In genomic region chr11:126619516-126619915, GRCh38 we compare ENCODE assay signal across 32 cellular contexts.
"Had no signal": no experiment of that assay in that cellular context is flagged by ENCODE, and none has a peak within 500 bp of the region (broad histone marks: within the 10 kb centered on the region; RNA-seq: fewer than 3 reads in every experiment).

No MANE protein-coding gene starts in this region.

- H3K36me3 ChIP-seq: ascending aorta, breast epithelium, esophagus muscularis mucosa, gastrocnemius medialis, heart left ventricle, WERI-Rb-1 had no signal

- H3K27ac ChIP-seq: ascending aorta, breast epithelium, coronary artery, dorsolateral prefrontal cortex, esophagus muscularis mucosa, foreskin keratinocyte, gastrocnemius medialis, heart left ventricle, WERI-Rb-1 had no signal

- H3K27me3 Mint-ChIP-seq: dendritic cell treated with granulocyte-macrophage colony-stimulating factor and Interleukin-4, amounts not matched to agents 40 ng/mL and 50 ng/mL, for 4 days had no signal

- H3K4me1 ChIP-seq: ascending aorta, breast epithelium, esophagus muscularis mucosa, foreskin keratinocyte, gastrocnemius medialis, heart left ventricle had no signal

- H3K4me1 Mint-ChIP-seq: activated B cell treated with CpG ODN at 0.5 μM for 24 hours; activated CD4-positive, alpha-beta memory T cell treated with anti-CD3 and anti-CD28 coated beads, Interleukin-2, amount 10 ng/mL, durations not matched to agents 7 days and 5 days; activated CD4-positive, alpha-beta T cell treated with anti-CD3 and anti-CD28 coated beads, Interleukin-2, amount 10 ng/mL, durations not matched to agents 24 days and 14 days; activated naive CD4-positive, alpha-beta T cell treated with anti-CD3 and anti-CD28 coated beads, Interleukin-2, amount 10 ng/mL, durations not matched to agents 7 days and 5 days; activated naive CD8-positive, alpha-beta T cell treated with anti-CD3 and anti-CD28 coated beads, Interleukin-2, amount 10 ng/mL, durations not matched to agents 7 days and 5 days; central memory CD8-positive, alpha-beta T cell; T-cell had no signal

- H3K4me3 Mint-ChIP-seq: activated B cell treated with CpG ODN at 0.5 μM for 24 hours; activated CD4-positive, alpha-beta memory T cell treated with anti-CD3 and anti-CD28 coated beads, Interleukin-2, amount 10 ng/mL, durations not matched to agents 7 days and 5 days; activated CD4-positive, alpha-beta T cell treated with anti-CD3 and anti-CD28 coated beads, Interleukin-2, amount 10 ng/mL, durations not matched to agents 24 days and 14 days; activated naive CD4-positive, alpha-beta T cell treated with anti-CD3 and anti-CD28 coated beads, Interleukin-2, amount 10 ng/mL, durations not matched to agents 7 days and 5 days; activated naive CD8-positive, alpha-beta T cell treated with anti-CD3 and anti-CD28 coated beads, Interleukin-2, amount 10 ng/mL, durations not matched to agents 7 days and 5 days; activated T-cell treated with anti-CD3 and anti-CD28 coated beads, Interleukin-2, amount 50 U/mL, for 24 hours; activated T-cell treated with anti-CD3 and anti-CD28 coated beads, Interleukin-2, amount 50 U/mL, for 72 hours; brain; central memory CD8-positive, alpha-beta T cell; dendritic cell treated with granulocyte-macrophage colony-stimulating factor and Interleukin-4, amounts not matched to agents 40 ng/mL and 50 ng/mL, for 4 days; effector memory CD8-positive, alpha-beta T cell; T-cell; T-helper 1 cell treated with Interleukin-12 subunit alpha and Interleukin-12 subunit beta and Interleukin-4 antibody, amounts not matched to agents 30 μg/mL and 1 μg/mL, for 36 hours had no signal

- H3K27ac Mint-ChIP-seq: activated B cell treated with CpG ODN at 0.5 μM for 24 hours; activated CD4-positive, alpha-beta memory T cell treated with anti-CD3 and anti-CD28 coated beads, Interleukin-2, amount 10 ng/mL, durations not matched to agents 7 days and 5 days; activated CD4-positive, alpha-beta T cell treated with anti-CD3 and anti-CD28 coated beads, Interleukin-2, amount 10 ng/mL, durations not matched to agents 24 days and 14 days; activated naive CD4-positive, alpha-beta T cell treated with anti-CD3 and anti-CD28 coated beads, Interleukin-2, amount 10 ng/mL, durations not matched to agents 7 days and 5 days; activated naive CD8-positive, alpha-beta T cell treated with anti-CD3 and anti-CD28 coated beads, Interleukin-2, amount 10 ng/mL, durations not matched to agents 7 days and 5 days; activated T-cell treated with anti-CD3 and anti-CD28 coated beads, Interleukin-2, amount 50 U/mL, for 24 hours; activated T-cell treated with anti-CD3 and anti-CD28 coated beads, Interleukin-2, amount 50 U/mL, for 72 hours; brain; dendritic cell treated with granulocyte-macrophage colony-stimulating factor and Interleukin-4, amounts not matched to agents 40 ng/mL and 50 ng/mL, for 4 days; effector memory CD8-positive, alpha-beta T cell; T-cell; T-helper 1 cell treated with Interleukin-12 subunit alpha and Interleukin-12 subunit beta and Interleukin-4 antibody, amounts not matched to agents 30 μg/mL and 1 μg/mL, for 36 hours had no signal

- H3K9me3 ChIP-seq: ascending aorta, breast epithelium, esophagus muscularis mucosa, gastrocnemius medialis, heart left ventricle had no signal

- H3K27me3 ChIP-seq: ascending aorta, breast epithelium, dorsolateral prefrontal cortex, foreskin keratinocyte, gastrocnemius medialis had no signal

- H3K4me3 ChIP-seq: ascending aorta, breast epithelium, coronary artery, dorsolateral prefrontal cortex, esophagus muscularis mucosa, gastrocnemius medialis, heart left ventricle had no signal

- H3K36me3 Mint-ChIP-seq: activated naive CD4-positive, alpha-beta T cell treated with anti-CD3 and anti-CD28 coated beads, Interleukin-2, amount 10 ng/mL, durations not matched to agents 7 days and 5 days; activated naive CD4-positive, alpha-beta T cell treated with anti-CD3 and anti-CD28 coated beads, Interleukin-2, amount 50 U/mL, for 72 hours; activated naive CD8-positive, alpha-beta T cell treated with anti-CD3 and anti-CD28 coated beads, Interleukin-2, amount 10 ng/mL, durations not matched to agents 7 days and 5 days; brain; T-cell had no signal

- H3K9me3 Mint-ChIP-seq: activated CD4-positive, alpha-beta memory T cell treated with anti-CD3 and anti-CD28 coated beads, Interleukin-2, amount 10 ng/mL, durations not matched to agents 7 days and 5 days; activated CD4-positive, alpha-beta T cell treated with anti-CD3 and anti-CD28 coated beads, Interleukin-2, amount 10 ng/mL, durations not matched to agents 24 days and 14 days; activated naive CD4-positive, alpha-beta T cell treated with anti-CD3 and anti-CD28 coated beads, Interleukin-2, amount 10 ng/mL, durations not matched to agents 7 days and 5 days; activated naive CD4-positive, alpha-beta T cell treated with anti-CD3 and anti-CD28 coated beads, Interleukin-2, amount 50 U/mL, for 72 hours; activated naive CD8-positive, alpha-beta T cell treated with anti-CD3 and anti-CD28 coated beads, Interleukin-2, amount 10 ng/mL, durations not matched to agents 7 days and 5 days; activated T-cell treated with anti-CD3 and anti-CD28 coated beads, Interleukin-2, amount 50 U/mL, for 24 hours; activated T-cell treated with anti-CD3 and anti-CD28 coated beads, Interleukin-2, amount 50 U/mL, for 72 hours; central memory CD8-positive, alpha-beta T cell; dendritic cell treated with granulocyte-macrophage colony-stimulating factor and Interleukin-4, amounts not matched to agents 40 ng/mL and 50 ng/mL, for 4 days; T-cell; T-helper 1 cell treated with Interleukin-12 subunit alpha and Interleukin-12 subunit beta and Interleukin-4 antibody, amounts not matched to agents 30 μg/mL and 1 μg/mL, for 36 hours had no signal

- ATAC-seq: activated CD4-positive, CD25-positive, alpha-beta regulatory T cell treated with anti-CD3 and anti-CD28 coated beads, Interleukin-2, amount 50 U/mL, for 24 hours; activated naive CD4-positive, alpha-beta T cell treated with anti-CD3 and anti-CD28 coated beads, Interleukin-2, amount 50 U/mL, for 72 hours; activated T-cell treated with anti-CD3 and anti-CD28 coated beads, Interleukin-2, amount 50 U/mL, for 72 hours; effector memory CD8-positive, alpha-beta T cell; foreskin keratinocyte; gastrocnemius medialis; heart left ventricle; T-cell had no signal

- DNase-seq: activated B cell treated with CpG ODN at 0.5 μM for 24 hours; activated CD4-positive, alpha-beta memory T cell treated with anti-CD3 and anti-CD28 coated beads, Interleukin-2, amount 10 ng/mL, durations not matched to agents 7 days and 5 days; activated CD4-positive, alpha-beta T cell treated with anti-CD3 and anti-CD28 coated beads, Interleukin-2, amount 10 ng/mL, durations not matched to agents 24 days and 14 days; activated CD8-positive, alpha-beta memory T cell treated with anti-CD3 and anti-CD28 coated beads, Interleukin-2, amount 50 U/mL, for 48 hours; activated gamma-delta T cell; activated naive CD4-positive, alpha-beta T cell; activated naive CD4-positive, alpha-beta T cell treated with anti-CD3 and anti-CD28 coated beads, Interleukin-2, amount 10 ng/mL, durations not matched to agents 7 days and 5 days; activated naive CD8-positive, alpha-beta T cell treated with anti-CD3 and anti-CD28 coated beads, Interleukin-2, amount 10 ng/mL, durations not matched to agents 7 days and 5 days; activated T-cell treated with anti-CD3 and anti-CD28 coated beads for 4 hours; activated T-cell treated with anti-CD3 and anti-CD28 coated beads, Interleukin-2, amount 50 U/mL, for 24 hours; activated T-cell treated with anti-CD3 and anti-CD28 coated beads, Interleukin-2, amount 50 U/mL, for 72 hours; dorsolateral prefrontal cortex; effector CD4-positive, alpha-beta T cell; effector memory CD8-positive, alpha-beta T cell; erythroblast; foreskin keratinocyte; gastrocnemius medialis; glutamatergic neuron; heart left ventricle; T-cell; T-helper 9 cell; WERI-Rb-1 had no signal
